ENCODE assay signal across 9 cellular contexts in the genomic region with DNA sequence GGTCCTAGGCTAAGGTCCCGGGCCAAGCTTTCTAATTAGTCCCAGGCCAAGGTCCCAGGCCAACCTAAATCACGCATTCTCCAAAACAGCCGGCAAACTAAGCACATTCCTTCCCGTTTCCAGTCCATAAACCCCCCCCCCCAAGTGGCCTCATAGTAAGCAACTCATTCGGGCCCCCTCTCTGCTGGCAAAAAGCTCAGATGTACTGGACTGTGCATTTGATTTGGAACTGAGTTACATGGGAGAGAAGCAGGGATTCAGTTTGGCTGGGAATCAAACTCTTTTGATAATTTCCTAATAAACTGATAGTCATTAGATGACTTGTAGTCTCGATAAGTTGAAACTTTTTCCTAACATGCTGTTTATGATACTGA. TPM values are rescaled to one million over a fixed set of nuclear protein-coding genes. Genes with fewer than 3 reads are reported as not detected.
DNase-seq lines count a peak whose midpoint lies in the region; ATAC-seq, FAIRE-seq and TF ChIP-seq lines count a peak whose summit lies in the region.
"Not testable (repeated sequence)": the region's sequence is repeated elsewhere in the genome, so short reads cannot be mapped to it uniquely, and the experiment has no call there.
"Had no signal": no experiment of that assay in that cellular context is flagged by ENCODE, and none has a peak within 500 bp of the region (broad histone marks: within the 10 kb centered on the region; RNA-seq: fewer than 3 reads in every experiment).

No MANE protein-coding gene starts in this region.

- H3K27ac Mint-ChIP-seq in activated B cell treated with CpG ODN at 0.5 μM for 24 hours: peak overlapping the region; percentile 94

- not testable (repeated sequence) for H4K91ac ChIP-seq in mesenchymal stem cell (ENCODE audit: low read length)

- peaks cover 0 to 12% of the 10 kb centered on the region in 2 experiments; a peak in 2 of 5 replicates for H3K4me1 ChIP-seq in K562 (replicated peaks in 1 of 2; ENCODE audit: control insufficient read depth in 2 of 2, insufficient read depth in 2 of 2, low read length in 2 of 2)
- H3K4me1 ChIP-seq in mesenchymal stem cell (ENCODE audit: control insufficient read depth, insufficient read depth, low read depth, low read length); gastrocnemius medialis: not testable (repeated sequence)

- FAIRE-seq in K562 (lab: Jason Lieb, UNC): not testable (repeated sequence)

- 0% methylated on average over 2 of the region's 6 CpGs for WGBS in K562 (ENCODE audit: insufficient coverage, low coverage, missing lambda C conversion rate)
- 0% methylated on average over 1 of the region's 6 CpGs for WGBS in mesenchymal stem cell

- ATAC-seq in activated B cell treated with CpG ODN at 0.5 μM for 24 hours (ENCODE audit: low read depth); gastrocnemius medialis: not testable (repeated sequence)
- ATAC-seq in K562: peak; percentile 40

- TF ChIP-seq POLR2A in K562 (conservative IDR thresholded peaks at IDR 0.05); gastrocnemius medialis (IDR thresholded peaks at IDR 0.05): not testable (repeated sequence)

- H3K4me1 Mint-ChIP-seq in activated B cell treated with CpG ODN at 0.5 μM for 24 hours: peaks cover 18% of the 10 kb centered on the region

- peak; percentile 25 for DNase-seq in EL
- DNase-seq in NCI-H82 (lab: John Stamatoyannopoulos, UW): peak; percentile 19
- DNase-seq in activated B cell treated with CpG ODN at 0.5 μM for 24 hours, gastrocnemius medialis: not testable (repeated sequence)
- DNase-seq in K562 (ENCODE audit: extremely low read depth in 1 of 4, low spot score in 3 of 4): peak in 2 of 4 experiments; percentile 17 to 59
- peak; percentile 1 for DNase-seq in fibroblast of mammary gland (ENCODE audit: low read depth)
- peak; percentile 53 for DNase-seq in mesenchymal stem cell

- H3K27me3 Mint-ChIP-seq in activated B cell treated with CpG ODN at 0.5 μM for 24 hours: not testable (repeated sequence)

- H3K79me1 ChIP-seq in mesenchymal stem cell (replicated peaks; ENCODE audit: low read length, poor library complexity, severe bottlenecking): not testable (repeated sequence)

- not testable (repeated sequence) for H3K27me3 ChIP-seq in K562 (ENCODE audit: control insufficient read depth in 2 of 2, insufficient read depth in 2 of 2, low read length in 2 of 2); mesenchymal stem cell (ENCODE audit: control insufficient read depth in 1 of 2, insufficient read depth in 1 of 2, low read length in 2 of 2)
- peaks cover 0 to 14% (median 6%) of the 10 kb centered on the region in 3 donors for H3K27me3 ChIP-seq in gastrocnemius medialis

- not testable (repeated sequence) for H2BK15ac ChIP-seq in mesenchymal stem cell (ENCODE audit: low read depth, poor library complexity, severe bottlenecking)

- H4K8ac ChIP-seq in mesenchymal stem cell (ENCODE audit: low read length): not testable (repeated sequence)

- TF ChIP-seq CTCF in activated B cell treated with CpG ODN at 0.5 μM for 24 hours (IDR thresholded peaks at IDR 0.05); K562 (IDR thresholded peaks at IDR 0.05 in 2 of 3, conservative IDR thresholded peaks at IDR 0.05 in 1 of 3; ENCODE audit: insufficient read depth in 2 of 3, low read depth in 1 of 3, low read length in 3 of 3); fibroblast of mammary gland (conservative IDR thresholded peaks at IDR 0.05; ENCODE audit: control insufficient read depth, insufficient read depth, low read depth, low read length); gastrocnemius medialis (IDR thresholded peaks at IDR 0.05 in 4 of 5, conservative IDR thresholded peaks at IDR 0.05 in 1 of 5): not testable (repeated sequence)

- peak overlapping the region; percentile 95 for H3K4me3 Mint-ChIP-seq in activated B cell treated with CpG ODN at 0.5 μM for 24 hours

- H3K79me2 ChIP-seq in K562 (ENCODE audit: control insufficient read depth, insufficient read depth, low read length): not testable (repeated sequence)

- not testable (repeated sequence) for TF ChIP-seq EP300 in K562 (IDR thresholded peaks at IDR 0.05; ENCODE audit: low read length)

- H2BK12ac ChIP-seq in mesenchymal stem cell (ENCODE audit: low read length in 2 of 2): not testable (repeated sequence)

- H3K9me1 ChIP-seq in K562 (ENCODE audit: control insufficient read depth, insufficient read depth, low read length): not testable (repeated sequence)

- not testable (repeated sequence) for H3K9me3 ChIP-seq in K562 (replicated peaks; ENCODE audit: control insufficient read depth, insufficient read depth, low read depth, low read length); mesenchymal stem cell (ENCODE audit: control insufficient read depth, low read length); gastrocnemius medialis

- H2BK120ac ChIP-seq in mesenchymal stem cell (ENCODE audit: low read depth, low read length): not testable (repeated sequence)

- H3K23ac ChIP-seq in mesenchymal stem cell (ENCODE audit: low read length in 2 of 2): not testable (repeated sequence)

- H4K20me1 ChIP-seq in K562 (replicated peaks; ENCODE audit: control insufficient read depth, insufficient read depth, low read length): not testable (repeated sequence)

- H2BK5ac ChIP-seq in mesenchymal stem cell (ENCODE audit: low read depth, low read length, poor library complexity, severe bottlenecking): not testable (repeated sequence)

- H3K4me2 ChIP-seq in K562 (ENCODE audit: insufficient read depth, low read length) (peak overlapping the region; percentile 83), mesenchymal stem cell (ENCODE audit: low read length, poor library complexity, severe bottlenecking) (peak overlapping the region; percentile 35)

- H3K9ac ChIP-seq in K562 (ENCODE audit: insufficient read depth in 1 of 2, low read depth in 2 of 2, low read length in 2 of 2) (peak overlapping the region; percentile 83 to 90; a peak in 3 of 4 replicates), mesenchymal stem cell (ENCODE audit: low read length) (peak overlapping the region; percentile 84)

- not testable (repeated sequence) for H3K36me3 ChIP-seq in K562 (ENCODE audit: control insufficient read depth, insufficient read depth, low read length); mesenchymal stem cell (ENCODE audit: control insufficient read depth in 1 of 2, insufficient read depth in 2 of 2, low read depth in 1 of 2, low read length in 2 of 2); gastrocnemius medialis

- H3K4me3 ChIP-seq in K562: peak overlapping the region; percentile 52
- H3K4me3 ChIP-seq in fibroblast of mammary gland (ENCODE audit: control insufficient read depth, low read depth, low read length): peak overlapping the region; percentile 10
- H3K4me3 ChIP-seq in mesenchymal stem cell (ENCODE audit: insufficient read depth in 1 of 2, low read depth in 1 of 2, low read length in 2 of 2): peak overlapping the region in 1 of 2 experiments; percentile 59
- H3K4me3 ChIP-seq in gastrocnemius medialis: peak overlapping the region in 3 of 4 donors; percentile 51 to 56 (median 54)

- TF ChIP-seq RAD21 in K562 (CRISPR knock-in tag; conservative IDR thresholded peaks at IDR 0.05 in 1 of 2, IDR thresholded peaks at IDR 0.05 in 1 of 2): not testable (repeated sequence)

- intact Hi-C loops in activated B cell treated with CpG ODN at 0.5 μM for 24 hours (cut with micrococcal nuclease) (loop anchor here (2.0 kb wide), 1 partner anchor 82 kb away; no protein-coding TSS in a partner anchor), K562 (cut with micrococcal nuclease) (loop anchor here (5.0 kb wide), 1 partner anchor 34 kb away; no protein-coding TSS in a partner anchor)
- intact Hi-C loops in gastrocnemius medialis (cut with DNase I; ENCODE audit: low total_unique reads): not testable (repeated sequence)

- not testable (repeated sequence) for BruUV-seq in K562 (replicated peaks; lab: Mats Ljungman, UMichigan)

- not testable (repeated sequence) for H3K4ac ChIP-seq in mesenchymal stem cell (ENCODE audit: low read depth in 1 of 2, low read length in 2 of 2)

- not testable (repeated sequence) for H2AK5ac ChIP-seq in mesenchymal stem cell (ENCODE audit: low read length, severe bottlenecking)

- H2AFZ ChIP-seq in K562 (ENCODE audit: low read depth, low read length): peak overlapping the region; percentile 67
- H2AFZ ChIP-seq in mesenchymal stem cell (ENCODE audit: low read depth, low read length): not testable (repeated sequence)

- in situ Hi-C loops in K562 (cut with MboI): not testable (repeated sequence)
- in situ Hi-C loops in gastrocnemius medialis (cut with MboI; ENCODE audit: low sequenced_read_pairs in 4 of 4): loop anchor here in 1 of 4 donors (25.0 kb wide), 1 partner anchor 124 kb away; the partner anchor contains the start of gene DUSP12

- peaks cover 10% of the 10 kb centered on the region for H3K36me3 Mint-ChIP-seq in activated B cell treated with CpG ODN at 0.5 μM for 24 hours (ENCODE audit: low read depth)

- H3K27ac ChIP-seq in K562 (ENCODE audit: extremely low read depth, low read depth, low read length) (peak overlapping the region; percentile 75), gastrocnemius medialis (peak overlapping the region in 1 of 4 donors; percentile 62)
- not testable (repeated sequence) for H3K27ac ChIP-seq in mesenchymal stem cell (ENCODE audit: low read length, poor library complexity, severe bottlenecking)

- POLR2A ChIA-PET in activated B cell treated with CpG ODN at 0.5 μM for 24 hours (lab: Charles Lee): interaction anchor here (1.0 to 1.2 kb wide), 3 partner anchors 10 to 126 kb away, joined by 3 to 10 read pairs (median 5); no protein-coding TSS in a partner anchor
- POLR2A ChIA-PET in K562 (lab: Yijun Ruan, JAX): interaction anchor here (1.5 kb wide), 1 partner anchor 9 kb away, joined by 11 read pairs; no protein-coding TSS in a partner anchor

- H3K18ac ChIP-seq in mesenchymal stem cell (ENCODE audit: low read depth in 1 of 2, low read length in 2 of 2): not testable (repeated sequence)

- H3K9me3 Mint-ChIP-seq in activated B cell treated with CpG ODN at 0.5 μM for 24 hours: not testable (repeated sequence)

- CTCF ChIA-PET in activated B cell treated with CpG ODN at 0.5 μM for 24 hours (lab: Charles Lee): interaction anchor here (0.7 to 1.4 kb wide), 2 partner anchors 125 to 127 kb away, joined by 3 to 5 read pairs; no protein-coding TSS in a partner anchor
- CTCF ChIA-PET in K562 (lab: Yijun Ruan, JAX; ENCODE audit: low intra/inter-chr PET ratio): not testable (repeated sequence)

- not testable (repeated sequence) for H3K14ac ChIP-seq in mesenchymal stem cell (ENCODE audit: low read length in 2 of 2)

RNA-seq across cellular contexts. Expression of gene FCGR3B, which starts 17.8 kb away (rescaled TPM):
- not detected in 2 replicates for total RNA-seq in activated B cell treated with CpG ODN at 0.5 μM for 24 hours
- total RNA-seq in K562 (2011; cell fraction: chromatin; rRNA removed; ENCODE audit: low replicate concordance): 1.4 and 2.2 TPM in 2 replicates
- 1.3 and 2.0 TPM in 2 replicates for total RNA-seq in K562 (2011; cell fraction: nucleolus; rRNA removed)
- 2.4 and 2.8 TPM in 2 replicates for total RNA-seq in K562 (2011; cell fraction: nucleoplasm; rRNA removed)
- 0.08 and 0.18 TPM in 2 replicates for total RNA-seq in K562 (2014; rRNA removed)
- total RNA-seq in K562 (2014; rRNA removed; fragmentation: Illumina TruSeq; extraction: Trizol): 0.40 and 0.54 TPM in 2 replicates
- 0.19 and 0.36 TPM in 2 replicates for total RNA-seq in K562 (2015; rRNA removed; fragmentation: Illumina TruSeq; extraction: Trizol)
- total RNA-seq in K562 (2021): 0.11 and 0.49 TPM in 2 replicates
- polyA plus RNA-seq in K562 (2011; rRNA removed): 0.87 and 1.1 TPM in 2 replicates
- polyA plus RNA-seq in K562 (2011; cell fraction: cytosol; rRNA removed): 0.18 and 0.25 TPM in 2 replicates
- polyA plus RNA-seq in K562 (2011; cell fraction: nucleus; rRNA removed): 0.95 and 1.6 TPM in 2 replicates
- polyA plus RNA-seq in K562 (2012): 0.55 and 1.00 TPM in 2 replicates
- polyA plus RNA-seq in K562 (2014; fragmentation: Illumina TruSeq; extraction: Trizol): 0.27 and 0.35 TPM in 2 replicates
- under 1 TPM; 0.41 TPM for polyA plus RNA-seq in K562 (2014; fragmentation: Nextera tagmentation; extraction: Ambion mirVana)
- 0.27 and 0.36 TPM in 2 replicates for polyA plus RNA-seq in K562 (2014; rRNA removed)
- 1.1 and 1.4 TPM in 2 replicates for polyA minus RNA-seq in K562 (2011; rRNA and poly(A)+ RNA removed)
- not detected in 2 replicates for polyA minus RNA-seq in K562 (2011; cell fraction: cytosol; rRNA and poly(A)+ RNA removed)
- 0.94 and 2.4 TPM in 2 replicates for polyA minus RNA-seq in K562 (2011; cell fraction: nucleus; rRNA and poly(A)+ RNA removed)
- polyA plus RNA-seq in mesenchymal stem cell (2013, experiment 1 of 2): not detected
- polyA plus RNA-seq in mesenchymal stem cell (2013, experiment 2 of 2): not detected
- 1 to 10 TPM in 1 of 4 donors, under 1 TPM in 3; 0.38 to 1.2 (median 0.42) TPM for total RNA-seq in gastrocnemius medialis
- total RNA-seq: activated CD8-positive, alpha-beta memory T cell treated with anti-CD3 and anti-CD28 coated beads for 36 hours; lung microvascular endothelial cell had no signal

RNA-seq across cellular contexts. Expression of gene FCGR2B, which starts 49.8 kb away (rescaled TPM):
- total RNA-seq in activated B cell treated with CpG ODN at 0.5 μM for 24 hours (72.3 and 77.5 TPM in 2 replicates), K562 (2014; rRNA removed) (1.6 and 3.1 TPM in 2 replicates), K562 (2014; rRNA removed; fragmentation: Illumina TruSeq; extraction: Trizol) (3.1 and 3.3 TPM in 2 replicates), K562 (2015; rRNA removed; fragmentation: Illumina TruSeq; extraction: Trizol) (1.7 and 2.0 TPM in 2 replicates), K562 (2021) (2.4 and 3.1 TPM in 2 replicates), gastrocnemius medialis (1 to 10 TPM; 4.8 to 9.4 (median 5.8) TPM)
- total RNA-seq in K562 (2011; cell fraction: chromatin; rRNA removed; ENCODE audit: low replicate concordance): 6.8 and 7.4 TPM in 2 replicates
- total RNA-seq in K562 (2011; cell fraction: nucleolus; rRNA removed): 5.1 and 7.0 TPM in 2 replicates
- total RNA-seq in K562 (2011; cell fraction: nucleoplasm; rRNA removed): 7.6 and 9.9 TPM in 2 replicates
- polyA plus RNA-seq in K562 (2011; rRNA removed) (4.0 and 14.5 TPM in 2 replicates), K562 (2014; fragmentation: Illumina TruSeq; extraction: Trizol) (3.9 and 4.1 TPM in 2 replicates), K562 (2014; fragmentation: Nextera tagmentation; extraction: Ambion mirVana) (1 to 10 TPM; 6.4 to 8.9 TPM), K562 (2014; rRNA removed) (3.3 and 4.1 TPM in 2 replicates)
- polyA plus RNA-seq in K562 (2011; cell fraction: cytosol; rRNA removed): 4.3 and 14.1 TPM in 2 replicates
- 10.8 and 35.5 TPM in 2 replicates for polyA plus RNA-seq in K562 (2011; cell fraction: nucleus; rRNA removed)
- polyA plus RNA-seq in K562 (2012): 14.5 and 18.1 TPM in 2 replicates
- polyA minus RNA-seq in K562 (2011; rRNA and poly(A)+ RNA removed): 3.1 and 8.7 TPM in 2 replicates
- polyA minus RNA-seq in K562 (2011; cell fraction: cytosol; rRNA and poly(A)+ RNA removed): 0.86 and 1.5 TPM in 2 replicates
- 2.6 and 9.2 TPM in 2 replicates for polyA minus RNA-seq in K562 (2011; cell fraction: nucleus; rRNA and poly(A)+ RNA removed)
- polyA plus RNA-seq in mesenchymal stem cell (2013, experiment 1 of 2): not detected
- not detected for polyA plus RNA-seq in mesenchymal stem cell (2013, experiment 2 of 2)
- total RNA-seq: activated CD8-positive, alpha-beta memory T cell treated with anti-CD3 and anti-CD28 coated beads for 36 hours; lung microvascular endothelial cell had no signal
